In genomic region chrX:110333458-110333857, GRCh38 we compare ENCODE assay signal across 1 cellular context. TPM values are rescaled to one million over a fixed set of nuclear protein-coding genes. Genes with fewer than 3 reads are reported as not detected.
"Had no signal": no experiment of that assay in that cellular context is flagged by ENCODE, and none has a peak within 500 bp of the region (broad histone marks: within the 10 kb centered on the region; RNA-seq: fewer than 3 reads in every experiment).

No MANE protein-coding gene starts in this region.

RNA-seq across cellular contexts. Expression of gene RTL9, which starts 25.2 kb away (rescaled TPM):
- polyA plus RNA-seq: IgD-negative memory B cell had no signal
